ENCODE assay signal across 18 cellular contexts in the genomic region with DNA sequence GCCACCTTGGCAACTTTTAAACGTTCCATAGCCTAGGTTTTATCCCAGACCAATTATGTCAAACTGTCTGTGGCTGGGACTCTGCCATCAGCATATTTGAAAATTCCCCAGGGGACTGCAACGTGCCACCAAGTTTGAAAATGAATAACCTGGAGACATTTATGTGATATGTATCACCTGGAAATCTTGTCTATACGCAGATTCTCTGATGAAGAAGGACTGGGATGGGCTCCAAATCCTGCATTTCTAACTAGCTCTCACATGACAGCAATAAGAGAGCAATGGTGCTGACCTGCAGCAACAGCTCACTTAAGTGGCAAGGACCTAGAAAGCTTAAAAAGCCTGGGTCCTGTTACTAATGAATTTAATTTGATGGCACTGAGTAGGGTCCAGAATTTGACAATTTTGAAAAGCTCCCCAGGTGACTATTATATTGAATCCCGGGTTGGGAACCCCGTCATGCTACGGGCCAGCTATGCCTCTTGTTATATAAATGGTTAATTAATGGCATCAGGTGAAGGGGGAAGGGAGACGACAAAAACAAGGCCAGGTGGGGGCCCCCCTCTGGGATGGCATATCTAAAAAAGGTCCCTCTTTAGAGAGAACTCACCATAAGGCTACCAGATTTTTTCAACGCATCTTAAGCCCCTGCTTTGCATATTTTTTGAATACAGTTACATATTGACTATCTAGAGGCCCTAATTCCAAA.
A peak's percentile ranks its signal among the peaks of the same experiment; 100 is the strongest.
DNase-seq lines count a peak whose midpoint lies in the region; ATAC-seq, FAIRE-seq and TF ChIP-seq lines count a peak whose summit lies in the region.
"Had no signal": no experiment of that assay in that cellular context is flagged by ENCODE, and none has a peak within 500 bp of the region (broad histone marks: within the 10 kb centered on the region; RNA-seq: fewer than 3 reads in every experiment).

No MANE protein-coding gene starts in this region.

- CTCF ChIA-PET in H1 (lab: Charles Lee; ENCODE audit: partially characterized antibody) = interaction anchor here (1.1 to 1.7 kb wide), 4 partner anchors 9 to 142 kb away, joined by 3 to 5 read pairs (median 3); no protein-coding TSS in a partner anchor

- no peaks in the 10 kb centered on the region for H3K27me3 Mint-ChIP-seq in natural killer cell treated with Interleukin-12 subunit alpha and Interleukin-12 subunit beta and Interleukin-15 and Interleukin-18, amount 100 ng/mL, for 72 hours

- H3K36me3 ChIP-seq in H1 (ENCODE audit: control insufficient read depth in 2 of 4, insufficient read depth in 4 of 4, low read length in 3 of 4) (peaks cover 0 to 4% (median 0%) of the 10 kb centered on the region in 4 experiments; a peak in 2 of 8 replicates), kidney (ENCODE audit: control insufficient read depth in 1 of 2, insufficient read depth in 2 of 2, low read length in 2 of 2) (no peaks in the 10 kb centered on the region)
- H3K36me3 ChIP-seq: BLaER1 treated with 17β-estradiol and CSF1 and Interleukin-3, amounts not matched to agents 10 nM and 100 nM had no signal

- peaks cover 5% of the 10 kb centered on the region for H3K9me3 Mint-ChIP-seq in natural killer cell treated with Interleukin-12 subunit alpha and Interleukin-12 subunit beta and Interleukin-15 and Interleukin-18, amount 100 ng/mL, for 72 hours

- no peak overlapping the region for H3K23ac ChIP-seq in H1 (ENCODE audit: insufficient read length)

- H3K4ac ChIP-seq in H1 (replicated peaks; ENCODE audit: insufficient read length, low read depth, low read length) = peak overlapping the region; percentile 32

- H3K18ac ChIP-seq in H1 (ENCODE audit: extremely low read depth, low read length) = no peak overlapping the region; the same call in none of the 2 replicates

- TF ChIP-seq EP300 in H1 (IDR thresholded peaks at IDR 0.05; ENCODE audit: borderline replicate concordance in 1 of 2, low read depth in 2 of 2, low read length in 2 of 2) = no peak

- H3K4me1 Mint-ChIP-seq in natural killer cell treated with Interleukin-12 subunit alpha and Interleukin-12 subunit beta and Interleukin-15 and Interleukin-18, amount 100 ng/mL, for 72 hours (ENCODE audit: low read depth in 2 of 2) = peaks cover 0 to 15% of the 10 kb centered on the region in 2 donors

- no peak overlapping the region for H2AFZ ChIP-seq in H1 (ENCODE audit: low read length)

- POLR2A ChIA-PET in H1 (lab: Charles Lee; ENCODE audit: partially characterized antibody) = interaction anchor here (0.6 to 2.7 kb wide), 3 partner anchors 9 to 48 kb away, joined by 3 to 12 read pairs (median 5); no protein-coding TSS in a partner anchor

- no peak overlapping the region for H4K8ac ChIP-seq in H1 (ENCODE audit: extremely low read depth, insufficient read depth, low read length)

- no peak overlapping the region for H4K91ac ChIP-seq in H1 (replicated peaks; ENCODE audit: insufficient read length, low read length)

- H3K79me2 ChIP-seq in H1 (ENCODE audit: control insufficient read depth in 1 of 2, insufficient read depth in 2 of 2, low read length in 2 of 2) = no peaks in the 10 kb centered on the region

- H3K79me1 ChIP-seq in H1 (ENCODE audit: low read depth, low read length) = no peaks in the 10 kb centered on the region

- no peak for FAIRE-seq in H1 (lab: Jason Lieb, UNC)
- no peak for FAIRE-seq in kidney (lab: Jason Lieb, UNC)
- FAIRE-seq: HTR-8/SVneo had no signal

- H3K23me2 ChIP-seq in H1 (ENCODE audit: low read depth, low read length) = no peaks in the 10 kb centered on the region

- H2BK20ac ChIP-seq in H1 (ENCODE audit: low read length) = no peak overlapping the region

- intact Hi-C loops in kidney (cut with DNase I) = no loop called here

- H3K4me2 ChIP-seq in H1 (ENCODE audit: insufficient read depth in 1 of 2, low read depth in 2 of 2, low read length in 2 of 2) = no peak overlapping the region

- H3K27ac ChIP-seq in H1 (ENCODE audit: low read depth, low read length) = no peak overlapping the region
- H3K27ac ChIP-seq in kidney (ENCODE audit: low read depth in 2 of 2, low read length in 2 of 2) = no peak overlapping the region
- H3K27ac ChIP-seq: BLaER1 treated with 17β-estradiol and CSF1 and Interleukin-3, amounts not matched to agents 10 nM and 100 nM; SK-N-MC had no signal

- H2BK15ac ChIP-seq in H1 (ENCODE audit: low read length) = no peak overlapping the region

- H4K5ac ChIP-seq in H1 (ENCODE audit: insufficient read length, low read depth, low read length) = no peak overlapping the region

- no peak overlapping the region for H2BK12ac ChIP-seq in H1 (ENCODE audit: low read depth, low read length)

- H3K27ac Mint-ChIP-seq in natural killer cell treated with Interleukin-12 subunit alpha and Interleukin-12 subunit beta and Interleukin-15 and Interleukin-18, amount 100 ng/mL, for 72 hours = no peak overlapping the region
- H3K27ac Mint-ChIP-seq: CD8-positive, alpha-beta T cell; HFFc6 had no signal

- H3K9ac ChIP-seq in H1 (replicated peaks in 1 of 4; ENCODE audit: extremely low read depth in 1 of 4, low read depth in 3 of 4, low read length in 3 of 4) (no peak overlapping the region), kidney (ENCODE audit: low read length in 2 of 2) (no peak overlapping the region)
- H3K9ac ChIP-seq: BLaER1 treated with 17β-estradiol and CSF1 and Interleukin-3, amounts not matched to agents 10 nM and 100 nM had no signal

- peaks cover 9% of the 10 kb centered on the region for H3K36me3 Mint-ChIP-seq in natural killer cell treated with Interleukin-12 subunit alpha and Interleukin-12 subunit beta and Interleukin-15 and Interleukin-18, amount 100 ng/mL, for 72 hours

- no peak overlapping the region for H2BK5ac ChIP-seq in H1 (ENCODE audit: low read depth, low read length)

- TF ChIP-seq CTCF in H1 (IDR thresholded peaks at IDR 0.05; ENCODE audit: control extremely low read depth in 1 of 3, insufficient read depth in 1 of 3, low read depth in 1 of 3, low read length in 3 of 3) (no peak), kidney (IDR thresholded peaks at IDR 0.05; ENCODE audit: borderline replicate concordance, extremely low read depth, insufficient read depth) (no peak)

- no peak overlapping the region for H2BK120ac ChIP-seq in H1 (replicated peaks; ENCODE audit: low read depth, low read length)

- DNase-seq in NCI-H1092 treated with DMSO at 0.1 percent for 48 hours (lab: John Stamatoyannopoulos, UW) = peak; percentile 41
- peak; percentile 78 to 92 for DNase-seq in NCI-H2081 (lab: John Stamatoyannopoulos, UW)
- peak; percentile 57 for DNase-seq in NCI-H524 treated with DMSO at 0.1 percent for 48 hours (lab: John Stamatoyannopoulos, UW)
- DNase-seq in H1 (ENCODE audit: low read depth in 1 of 2, low spot score in 2 of 2) = peak in 1 of 2 experiments; percentile 42
- DNase-seq in kidney = no peak
- no peak for DNase-seq in glomerular visceral epithelial cell (ENCODE audit: extremely low spot score)
- DNase-seq in natural killer cell treated with Interleukin-12 subunit alpha and Interleukin-12 subunit beta and Interleukin-15 and Interleukin-18, amount 100 ng/mL, for 72 hours (ENCODE audit: low spot score) = no peak
- DNase-seq: DMS79, H7, HFFc6, IMR-90, NCI-H187, NCI-H510A, OCI-M1 had no signal

- H3K14ac ChIP-seq in H1 (ENCODE audit: insufficient read length) = no peak overlapping the region

- no peaks in the 10 kb centered on the region for H4K20me1 ChIP-seq in H1 (replicated peaks in 1 of 2; ENCODE audit: control insufficient read depth in 1 of 2, insufficient read depth in 2 of 2, low read length in 2 of 2)
- H4K20me1 ChIP-seq: BLaER1 treated with 17β-estradiol and CSF1 and Interleukin-3, amounts not matched to agents 10 nM and 100 nM had no signal

- no peak for TF ChIP-seq RAD21 in H1 (IDR thresholded peaks at IDR 0.05 in 1 of 2, conservative IDR thresholded peaks at IDR 0.05 in 1 of 2; ENCODE audit: low read depth in 2 of 2, low read length in 2 of 2)

- WGBS in H1 (ENCODE audit: extremely low coverage in 1 of 2, insufficient coverage in 1 of 2, insufficient read length in 1 of 2, insufficient replicate concordance in 2 of 2, low coverage in 1 of 2, low lambda C conversion rate in 2 of 2, missing lambda C conversion rate in 1 of 2), 2 experiments = 80% methylated on average over 8 of the region's 8 CpGs; no CpG with 5 or more reads in 1 of the 2 experiments

- no peak overlapping the region for H2AK5ac ChIP-seq in H1 (ENCODE audit: low read depth, low read length)

- H3K56ac ChIP-seq in H1 (replicated peaks; ENCODE audit: insufficient read length, low read depth, low read length) = no peak overlapping the region

- no peak overlapping the region for H3K4me3 Mint-ChIP-seq in natural killer cell treated with Interleukin-12 subunit alpha and Interleukin-12 subunit beta and Interleukin-15 and Interleukin-18, amount 100 ng/mL, for 72 hours
- H3K4me3 Mint-ChIP-seq: CD8-positive, alpha-beta T cell; HFFc6 had no signal

- H3K4me1 ChIP-seq in H1 (replicated peaks in 1 of 4; ENCODE audit: control insufficient read depth in 3 of 4, insufficient read depth in 4 of 4, low read length in 3 of 4) (peaks cover 0 to 2% (median 0%) of the 10 kb centered on the region in 4 experiments; a peak in 1 of 7 replicates), kidney (ENCODE audit: control insufficient read depth in 1 of 2, insufficient read depth in 1 of 2, low read depth in 1 of 2, low read length in 2 of 2) (peaks cover 0 to 2% of the 10 kb centered on the region in 2 donors)

- H3K4me3 ChIP-seq in H1 (ENCODE audit: extremely low read depth in 1 of 4, insufficient read depth in 2 of 4, low read depth in 3 of 4, low read length in 4 of 4) = no peak overlapping the region
- no peak overlapping the region for H3K4me3 ChIP-seq in kidney (ENCODE audit: low read length in 2 of 2)
- H3K4me3 ChIP-seq: BLaER1 treated with 17β-estradiol and CSF1 and Interleukin-3, amounts not matched to agents 10 nM and 100 nM; SK-N-MC had no signal

- no peaks in the 10 kb centered on the region for H3K27me3 ChIP-seq in H1 (replicated peaks in 1 of 4; ENCODE audit: control insufficient read depth in 3 of 4, extremely low read depth in 1 of 4, insufficient read depth in 3 of 4, low read length in 3 of 4)
- H3K27me3 ChIP-seq: BLaER1 treated with 17β-estradiol and CSF1 and Interleukin-3, amounts not matched to agents 10 nM and 100 nM had no signal

- no peak for ATAC-seq in natural killer cell treated with Interleukin-12 subunit alpha and Interleukin-12 subunit beta and Interleukin-15 and Interleukin-18, amount 100 ng/mL, for 72 hours
- ATAC-seq: CD8-positive, alpha-beta T cell had no signal

- H3K9me3 ChIP-seq in H1 (ENCODE audit: insufficient read depth in 2 of 2, low read depth in 1 of 2, low read length in 1 of 2) (peaks cover 3 to 10% of the 10 kb centered on the region in 2 experiments; a peak in 2 of 4 replicates), kidney (ENCODE audit: control insufficient read depth in 1 of 2, low read length in 2 of 2) (peaks cover 0 to 12% of the 10 kb centered on the region in 2 donors)

- no peak for TF ChIP-seq POLR2A in H1 (IDR thresholded peaks at IDR 0.05; ENCODE audit: control extremely low read depth in 1 of 2, low read depth in 2 of 2, low read length in 2 of 2)

TF ChIP-seq in H1, 55 proteins besides CTCF, POLR2A, EP300 and RAD21:
- TF ChIP-seq SIX5 (IDR thresholded peaks at IDR 0.05; ENCODE audit: low read depth, low read length) (no peak), CBX5 (IDR thresholded peaks at IDR 0.05; ENCODE audit: low read depth, low read length) (no peak), TCF12 (IDR thresholded peaks at IDR 0.05; ENCODE audit: low read depth, low read length) (0 out of 2 replicates have a peak, but pooled peaks have one; percentile 21), SP2 (IDR thresholded peaks at IDR 0.05; ENCODE audit: low read length) (no peak)

Comparison
In these comparisons a context has a peak if more than half of its experiments do, and no peak if none do; other contexts are left out.
1. DNase-seq: peak in NCI-H1092 treated with DMSO at 0.1 percent for 48 hours (single experiment), NCI-H2081 (2 of 2) and NCI-H524 treated with DMSO at 0.1 percent for 48 hours (single experiment); none in kidney (single experiment), glomerular visceral epithelial cell (single experiment) and natural killer cell treated with Interleukin-12 subunit alpha and Interleukin-12 subunit beta and Interleukin-15 and Interleukin-18, amount 100 ng/mL, for 72 hours (single experiment).